In the genomic region with DNA sequence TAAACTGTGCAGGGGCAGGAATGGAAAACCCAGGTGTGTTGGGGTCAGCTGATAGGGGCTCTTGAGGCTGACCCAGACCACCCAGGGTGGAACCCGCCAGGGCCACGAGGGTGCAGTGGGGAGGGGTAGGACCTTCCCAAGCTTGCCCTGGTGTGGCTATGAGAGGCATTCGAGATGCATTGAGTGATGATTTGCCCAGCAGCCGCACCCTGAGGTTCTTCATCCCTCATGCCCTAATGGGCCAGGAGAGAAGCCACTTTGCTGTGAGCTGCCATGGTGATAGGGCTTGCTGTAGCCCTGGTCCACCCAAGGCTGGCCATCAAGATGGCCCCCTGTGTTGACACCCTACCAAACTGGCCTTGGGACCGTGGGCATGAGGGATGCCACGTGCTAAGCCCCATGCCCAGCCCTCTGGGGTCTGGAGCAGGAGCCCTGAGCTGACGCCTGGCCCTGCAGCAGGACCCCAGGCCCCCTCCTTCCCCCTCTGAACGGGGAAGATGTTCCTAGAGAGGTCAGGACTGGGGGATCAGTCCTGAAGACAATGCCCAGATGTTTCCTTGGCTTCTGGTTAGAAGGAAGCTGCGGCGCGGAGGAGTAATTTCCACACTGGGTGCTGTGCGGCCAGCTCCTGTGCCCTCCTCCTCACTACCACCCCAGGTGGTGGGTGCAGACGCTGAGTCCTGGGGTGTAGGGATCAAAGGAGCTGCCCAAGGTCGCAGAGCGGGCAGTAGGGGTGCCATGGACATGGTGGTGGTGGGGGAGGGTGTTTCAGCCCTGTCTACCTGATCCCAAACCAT, we compare ENCODE assay signal across 19 cellular contexts.
DNase-seq lines count a peak whose midpoint lies in the region; ATAC-seq and TF ChIP-seq lines count a peak whose summit lies in the region.
"Had no signal": no experiment of that assay in that cellular context is flagged by ENCODE, and none has a peak within 500 bp of the region (broad histone marks: within the 10 kb centered on the region; RNA-seq: fewer than 3 reads in every experiment).

No MANE protein-coding gene starts in this region.

- POLR2A ChIA-PET in RWPE1 (lab: Yijun Ruan, JAX; ENCODE audit: low non-redundant PET): no interaction called here

- no peak overlapping the region for H3K4me3 ChIP-seq in lower lobe of right lung
- no peak overlapping the region for H3K4me3 ChIP-seq in vagina
- H3K4me3 ChIP-seq: A549, GM12878, GM23248, K562 had no signal

- H3K27ac ChIP-seq in RWPE1: peak overlapping the region; percentile 32; the same call in 1 of the 2 replicates
- no peak overlapping the region for H3K27ac ChIP-seq in lower lobe of right lung
- H3K27ac ChIP-seq in vagina: peak overlapping the region; percentile 76
- H3K27ac ChIP-seq: A549, GM23248 had no signal

- no peak for ATAC-seq in left ventricle myocardium superior
- ATAC-seq in lower lobe of right lung: no peak
- ATAC-seq in GM18873 (IDR thresholded peaks at IDR 0.05; ENCODE audit: low FRiP score, unreplicated experiment): no peak
- ATAC-seq: A549; CD8-positive, alpha-beta T cell; GM12878; K562; Panc1 had no signal

- no peak for TF ChIP-seq POLR2A in vagina (IDR thresholded peaks at IDR 0.05)

- DNase-seq in left ventricle myocardium superior (peak; percentile 5), cardiac septum (ENCODE audit: low spot score) (no peak), RWPE1 (ENCODE audit: low spot score) (no peak), lower lobe of right lung (peak; percentile 31), vagina (ENCODE audit: extremely low spot score in 2 of 2) (no peak), islet precursor cell (no peak)
- DNase-seq in activated effector memory CD4-positive, alpha-beta T cell treated with Interleukin-2 at 50 U/mL for 16 hours: no peak
- DNase-seq: Calu3; CD8-positive, alpha-beta T cell; NCI-H146; NCI-H2081; NCI-H2171 treated with DMSO at 0.1 percent for 48 hours; NCI-H446 had no signal

- H3K36me3 ChIP-seq in lower lobe of right lung: no peaks in the 10 kb centered on the region
- no peaks in the 10 kb centered on the region for H3K36me3 ChIP-seq in vagina

- no peak for TF ChIP-seq CTCF in RWPE1 (conservative IDR thresholded peaks at IDR 0.05; ENCODE audit: low read depth)
- no peak for TF ChIP-seq CTCF in lower lobe of right lung (IDR thresholded peaks at IDR 0.05)
- TF ChIP-seq CTCF in vagina (IDR thresholded peaks at IDR 0.05): no peak

- no peaks in the 10 kb centered on the region for H3K4me1 ChIP-seq in lower lobe of right lung
- H3K4me1 ChIP-seq in vagina: peaks cover 10% of the 10 kb centered on the region

- H3K9me3 ChIP-seq in lower lobe of right lung: no peaks in the 10 kb centered on the region
- H3K9me3 ChIP-seq in vagina: no peaks in the 10 kb centered on the region
- H3K9me3 ChIP-seq: A549 had no signal

- intact Hi-C loops in left ventricle myocardium superior (cut with micrococcal nuclease) (no loop called here), cardiac septum (cut with DNase I) (no loop called here), lower lobe of right lung (cut with DNase I) (no loop called here), vagina (cut with DNase I) (no loop called here)

- H3K27me3 ChIP-seq in lower lobe of right lung (ENCODE audit: low read depth): no peaks in the 10 kb centered on the region
- H3K27me3 ChIP-seq in vagina: no peaks in the 10 kb centered on the region

- CTCF ChIA-PET in RWPE1 (lab: Yijun Ruan, JAX): no interaction called here

Comparison
In these comparisons a context has a peak if more than half of its experiments do, and no peak if none do; other contexts are left out.
1. DNase-seq: peak in left ventricle myocardium superior (single experiment) and lower lobe of right lung (single experiment); none in cardiac septum (single experiment), RWPE1 (single experiment), vagina (0 of 2), activated effector memory CD4-positive, alpha-beta T cell treated with Interleukin-2 at 50 U/mL for 16 hours (single experiment) and islet precursor cell (single experiment).